Comparison of ENCODE assay signal across 8 cellular contexts in the genomic region with DNA sequence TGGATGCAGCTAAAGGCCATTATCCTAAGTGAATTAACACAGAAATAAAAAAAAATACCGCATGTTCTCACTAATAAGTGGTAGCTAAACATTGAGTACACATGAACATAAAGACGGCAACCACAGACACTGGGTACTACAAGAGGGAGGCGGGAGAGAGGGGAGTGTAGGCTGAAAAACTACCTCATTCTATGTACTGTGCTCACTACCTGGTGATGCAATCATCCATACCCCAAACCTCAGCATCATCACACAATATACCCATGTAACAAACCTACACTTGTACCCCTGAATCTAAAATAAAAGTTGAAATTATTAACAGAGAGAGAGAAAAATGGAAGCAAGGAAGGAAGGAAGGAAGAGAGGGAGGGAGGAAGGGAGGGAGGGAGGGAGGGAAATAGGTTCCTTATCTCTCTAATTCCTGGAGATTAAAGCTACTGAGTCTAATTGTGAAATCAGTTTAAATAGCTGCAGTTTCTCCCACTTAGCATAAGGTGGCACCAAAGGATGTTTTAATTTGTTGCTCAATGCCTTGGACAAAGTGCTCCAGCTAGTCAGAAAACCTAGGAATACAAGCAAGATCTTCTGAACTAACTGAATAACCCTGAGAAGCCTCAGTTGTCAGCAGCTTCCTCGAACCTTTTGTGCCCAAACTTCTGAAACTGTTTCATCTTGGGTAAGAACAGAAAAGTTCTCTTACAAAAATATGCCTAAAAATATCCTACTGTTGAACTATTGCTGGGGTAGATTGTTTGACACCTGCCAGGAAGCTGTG.
DNase-seq lines count a peak whose midpoint lies in the region; ATAC-seq, FAIRE-seq and TF ChIP-seq lines count a peak whose summit lies in the region.

No MANE protein-coding gene starts in this region.

- DNase-seq in DMS 273 treated with DMSO at 0.1 percent for 48 hours (lab: John Stamatoyannopoulos, UW), result peak; percentile 68
- DNase-seq in NCI-H524 treated with DMSO at 0.1 percent for 48 hours (lab: John Stamatoyannopoulos, UW), result peak; percentile 46
- peak; percentile 71 for DNase-seq in astrocyte of the spinal cord (ENCODE audit: low read depth, low spot score)
- peak; percentile 85 for DNase-seq in superior temporal gyrus (ENCODE audit: extremely low spot score)

- no peaks in the 10 kb centered on the region for H3K9me3 Mint-ChIP-seq in stimulated activated memory B cell treated with anti-CD40 and anti-IgM and Interleukin-4, amounts not matched to agents 10 μg/mL and 1 μg/mL and 100 μg/mL, for 72 hours

- no peak overlapping the region for H3K27ac Mint-ChIP-seq in stimulated activated memory B cell treated with anti-CD40 and anti-IgM and Interleukin-4, amounts not matched to agents 10 μg/mL and 1 μg/mL and 100 μg/mL, for 72 hours

- peaks cover 7% of the 10 kb centered on the region for H3K4me1 Mint-ChIP-seq in stimulated activated memory B cell treated with anti-CD40 and anti-IgM and Interleukin-4, amounts not matched to agents 10 μg/mL and 1 μg/mL and 100 μg/mL, for 72 hours

- H3K36me3 Mint-ChIP-seq in stimulated activated memory B cell treated with anti-CD40 and anti-IgM and Interleukin-4, amounts not matched to agents 10 μg/mL and 1 μg/mL and 100 μg/mL, for 72 hours, result no peaks in the 10 kb centered on the region

- TF ChIP-seq CTCF in astrocyte of the spinal cord (IDR thresholded peaks at IDR 0.05; ENCODE audit: low read depth, low read length), result peak; percentile 66

- in situ Hi-C loops in astrocyte of the spinal cord (cut with HindIII; ENCODE audit: low sequenced_read_pairs), result no loop called here

- H3K4me3 ChIP-seq in astrocyte of the spinal cord (ENCODE audit: low read depth, low read length), result no peak overlapping the region

- no peaks in the 10 kb centered on the region for H3K27me3 Mint-ChIP-seq in stimulated activated memory B cell treated with anti-CD40 and anti-IgM and Interleukin-4, amounts not matched to agents 10 μg/mL and 1 μg/mL and 100 μg/mL, for 72 hours

- no peak overlapping the region for H3K4me3 Mint-ChIP-seq in stimulated activated memory B cell treated with anti-CD40 and anti-IgM and Interleukin-4, amounts not matched to agents 10 μg/mL and 1 μg/mL and 100 μg/mL, for 72 hours

- FAIRE-seq in islet of Langerhans (lab: Jason Lieb, UNC), result peak; percentile 99

- ATAC-seq in GM19438 (IDR thresholded peaks at IDR 0.05; ENCODE audit: low read depth, unreplicated experiment) (peak; percentile 43), HG03565 (IDR thresholded peaks at IDR 0.05; ENCODE audit: unreplicated experiment) (peak; percentile 37)
- ATAC-seq in stimulated activated memory B cell treated with anti-CD40 and anti-IgM and Interleukin-4, amounts not matched to agents 10 μg/mL and 1 μg/mL and 100 μg/mL, for 72 hours, result no peak
